ENCODE assay signal across 20 cellular contexts in the genomic region with DNA sequence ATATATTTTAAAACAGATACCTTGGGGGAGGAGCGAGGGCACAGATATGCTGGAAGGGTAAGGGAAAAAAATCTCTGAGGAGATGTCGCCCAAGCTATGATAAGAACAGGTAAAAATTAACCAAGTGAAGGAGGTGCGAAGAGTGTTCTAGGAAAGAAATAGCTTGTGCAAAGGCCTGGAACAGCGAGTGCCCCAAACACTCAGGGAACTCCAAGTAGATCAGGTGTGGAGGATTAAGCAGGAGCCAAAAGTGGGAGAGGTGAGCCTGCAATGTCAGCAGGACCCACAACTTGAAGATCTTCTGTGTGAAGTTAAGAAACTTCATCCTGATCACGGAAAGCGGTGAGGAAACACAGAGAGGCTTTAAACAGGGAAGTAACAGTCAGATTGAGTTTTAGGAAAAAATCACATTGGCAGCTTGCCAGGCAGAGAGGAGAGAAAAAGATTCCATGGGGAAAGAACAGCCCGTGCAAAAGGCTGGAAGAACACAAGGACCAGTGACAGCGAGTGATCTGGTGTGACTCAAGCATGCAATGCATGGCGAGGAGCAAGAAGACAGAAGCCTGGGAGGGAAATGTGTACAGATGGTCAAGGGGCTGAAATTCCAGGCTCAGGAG. TPM values are rescaled to one million over a fixed set of nuclear protein-coding genes. Genes with fewer than 3 reads are reported as not detected.
"Had no signal": no experiment of that assay in that cellular context is flagged by ENCODE, and none has a peak within 500 bp of the region (broad histone marks: within the 10 kb centered on the region; RNA-seq: fewer than 3 reads in every experiment).

No MANE protein-coding gene starts in this region.

- H3K27me3 ChIP-seq: cardiac muscle cell had no signal

- H3K4me3 ChIP-seq: cardiac muscle cell, esophagus squamous epithelium, tibial artery had no signal

- H3K36me3 ChIP-seq: cardiac muscle cell, esophagus squamous epithelium, tibial artery had no signal

- H3K4me1 Mint-ChIP-seq: activated CD4-positive, alpha-beta T cell treated with anti-CD3 and anti-CD28 coated beads for 36 hours; activated naive CD8-positive, alpha-beta T cell treated with anti-CD3 and anti-CD28 coated beads for 36 hours had no signal

- H3K4me1 ChIP-seq: esophagus squamous epithelium, tibial artery had no signal

- H3K9me3 Mint-ChIP-seq: activated naive CD8-positive, alpha-beta T cell treated with anti-CD3 and anti-CD28 coated beads for 36 hours; effector memory CD8-positive, alpha-beta T cell; neural crest cell; WTC11 had no signal

- H3K27ac Mint-ChIP-seq: activated CD4-positive, alpha-beta T cell treated with anti-CD3 and anti-CD28 coated beads for 36 hours; activated naive CD8-positive, alpha-beta T cell treated with anti-CD3 and anti-CD28 coated beads for 36 hours; effector memory CD8-positive, alpha-beta T cell; progenitor cell of endocrine pancreas; WTC11 had no signal

- H3K27ac ChIP-seq: cardiac muscle cell, esophagus squamous epithelium, tibial artery had no signal

- DNase-seq: activated CD4-positive, alpha-beta T cell treated with anti-CD3 and anti-CD28 coated beads for 36 hours; activated CD4-positive, alpha-beta T cell treated with anti-CD3 and anti-CD28 coated beads, Interleukin-2, amount 50 U/mL, for 48 hours; activated gamma-delta T cell treated with Interleukin-2 at 50 U/mL for 16 hours; activated naive CD8-positive, alpha-beta T cell treated with anti-CD3 and anti-CD28 coated beads for 36 hours; amniotic stem cell; dermis blood vessel endothelial cell; effector memory CD8-positive, alpha-beta T cell; esophagus squamous epithelium; left colon; midbrain; stimulated activated naive CD8-positive, alpha-beta T cell treated with anti-CD3 and anti-CD28 coated beads, Interleukin-15, Interleukin-2, amounts not matched to agents 100 U/mL and 50 U/mL, for 24 hours; T-helper 2 cell; tibial artery had no signal

- ATAC-seq: activated CD4-positive, alpha-beta T cell treated with anti-CD3 and anti-CD28 coated beads for 36 hours; effector memory CD8-positive, alpha-beta T cell; left colon; stimulated activated naive CD8-positive, alpha-beta T cell treated with anti-CD3 and anti-CD28 coated beads, Interleukin-15, Interleukin-2, amounts not matched to agents 100 U/mL and 50 U/mL, for 24 hours; WTC11 had no signal

- H3K4me3 Mint-ChIP-seq: activated CD4-positive, alpha-beta T cell treated with anti-CD3 and anti-CD28 coated beads for 36 hours; activated naive CD8-positive, alpha-beta T cell treated with anti-CD3 and anti-CD28 coated beads for 36 hours; effector memory CD8-positive, alpha-beta T cell; neural crest cell; WTC11 had no signal

- H3K36me3 Mint-ChIP-seq: activated naive CD8-positive, alpha-beta T cell treated with anti-CD3 and anti-CD28 coated beads for 36 hours; WTC11 had no signal

- H3K9me3 ChIP-seq: esophagus squamous epithelium, tibial artery had no signal

RNA-seq across cellular contexts. Expression of gene FGF8, which starts 30.7 kb away (rescaled TPM):
- total RNA-seq: activated naive CD8-positive, alpha-beta T cell treated with anti-CD3 and anti-CD28 coated beads for 36 hours; chondrocyte; dermis blood vessel endothelial cell; esophagus squamous epithelium; glomerular endothelial cell; left colon; lung microvascular endothelial cell had no signal
